Comparison of ENCODE assay signal across 1 cellular context in the genomic region with DNA sequence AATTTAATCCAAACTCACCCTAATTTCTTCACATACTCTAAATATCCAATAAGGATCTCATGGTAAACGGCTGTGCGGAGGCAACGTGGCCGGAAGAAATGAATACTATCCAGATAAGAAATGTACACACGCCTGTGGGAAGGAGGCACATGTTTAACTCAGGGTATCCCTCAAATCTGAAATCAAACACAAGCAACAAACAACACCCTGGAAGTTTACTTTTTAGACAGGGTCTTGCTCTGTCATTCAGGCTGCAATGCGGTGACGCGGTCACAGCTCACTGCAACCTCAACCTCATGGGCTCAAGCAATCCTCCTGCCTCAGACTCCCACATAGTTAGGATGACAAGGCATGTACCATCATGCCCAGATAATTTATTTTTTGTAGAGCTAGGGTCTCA.
TF ChIP-seq lines count a peak whose summit lies in the region.

No MANE protein-coding gene starts in this region.

TF ChIP-seq in SK-N-SH treated with all-trans-retinoic acid at 6 μM for 48 hours, 23 proteins besides CTCF, POLR2A, EP300 and RAD21 (continued from another document):
- TF ChIP-seq GLIS3 (CRISPR knock-in tag; IDR thresholded peaks at IDR 0.05) (no peak), ZFP30 (CRISPR knock-in tag; IDR thresholded peaks at IDR 0.05) (no peak)
TF ChIP-seq in SK-N-SH treated with all-trans-retinoic acid at 6 μM for 48 hours: peak in this region for 0.
